8 cellular contexts compared by ENCODE assay signal in genomic region chr3:195129644-195130492, GRCh38.
DNase-seq lines count a peak whose midpoint lies in the region; ATAC-seq, FAIRE-seq and TF ChIP-seq lines count a peak whose summit lies in the region.

No MANE protein-coding gene starts in this region.

- H3K4me1 ChIP-seq in Karpas-422 (ENCODE audit: low read length) (peaks cover 10% of the 10 kb centered on the region), PC-3 (ENCODE audit: insufficient read depth, low read length) (no peaks in the 10 kb centered on the region), suprapubic skin (peaks cover 33% of the 10 kb centered on the region), small intestine (ENCODE audit: control insufficient read depth in 2 of 2, insufficient read depth in 1 of 2, low read depth in 1 of 2, low read length in 1 of 2) (no peaks in the 10 kb centered on the region)

- 51% methylated on average over 11 of the region's 11 CpGs for WGBS in suprapubic skin
- 71% methylated on average over 11 of the region's 11 CpGs for WGBS in small intestine, 3 donors

- H3K27me3 ChIP-seq in Karpas-422 (ENCODE audit: low read length) (no peaks in the 10 kb centered on the region), PC-3 (ENCODE audit: low read length) (no peaks in the 10 kb centered on the region), suprapubic skin (no peaks in the 10 kb centered on the region), small intestine (ENCODE audit: control insufficient read depth in 2 of 2, insufficient read depth in 2 of 2, low read length in 2 of 2) (no peaks in the 10 kb centered on the region)

- H3K36me3 ChIP-seq in Karpas-422 (ENCODE audit: insufficient read depth, low read length), result no peaks in the 10 kb centered on the region
- H3K36me3 ChIP-seq in PC-3 (ENCODE audit: low read depth, low read length), result no peaks in the 10 kb centered on the region
- H3K36me3 ChIP-seq in suprapubic skin, result no peaks in the 10 kb centered on the region
- no peaks in the 10 kb centered on the region for H3K36me3 ChIP-seq in small intestine (ENCODE audit: control insufficient read depth in 2 of 2, insufficient read depth in 2 of 2, low read length in 2 of 2)

- POLR2A ChIA-PET in PC-3 (lab: Charles Lee; ENCODE audit: unreplicated experiment), result no interaction called here

- no peak overlapping the region for H3K4me2 ChIP-seq in Karpas-422 (ENCODE audit: low read depth, low read length, poor library complexity, severe bottlenecking)
- H3K4me2 ChIP-seq in PC-3 (ENCODE audit: low read length), result no peak overlapping the region

- intact Hi-C loops in PC-3 (cut with micrococcal nuclease), result no loop called here

- H3K4me3 ChIP-seq in Karpas-422 (ENCODE audit: low read length), result no peak overlapping the region
- H3K4me3 ChIP-seq in PC-3 (ENCODE audit: low read length), result no peak overlapping the region
- H3K4me3 ChIP-seq in suprapubic skin, result no peak overlapping the region
- no peak overlapping the region for H3K4me3 ChIP-seq in small intestine (ENCODE audit: low read depth in 1 of 2, low read length in 2 of 2)

- BruUV-seq in PC-3 (replicated peaks; lab: Mats Ljungman, UMichigan), result no TSS peak

- H3K9ac ChIP-seq in Karpas-422 (ENCODE audit: low read length) (no peak overlapping the region), PC-3 (ENCODE audit: low read length) (no peak overlapping the region)

- H3K27ac ChIP-seq in Karpas-422 (ENCODE audit: low read length), result no peak overlapping the region
- H3K27ac ChIP-seq in PC-3 (ENCODE audit: low read length), result no peak overlapping the region
- H3K27ac ChIP-seq in suprapubic skin, result no peak overlapping the region
- H3K27ac ChIP-seq in small intestine (ENCODE audit: low read depth in 1 of 2, low read length in 1 of 2), result no peak overlapping the region

- no peaks in the 10 kb centered on the region for H3K9me3 ChIP-seq in Karpas-422 (ENCODE audit: low read length)
- no peaks in the 10 kb centered on the region for H3K9me3 ChIP-seq in PC-3 (ENCODE audit: low read length)
- H3K9me3 ChIP-seq in suprapubic skin, result no peaks in the 10 kb centered on the region
- H3K9me3 ChIP-seq in small intestine (ENCODE audit: control insufficient read depth, low read depth), result no peaks in the 10 kb centered on the region

- H3K79me2 ChIP-seq in Karpas-422 (ENCODE audit: low read length), result no peaks in the 10 kb centered on the region
- H3K79me2 ChIP-seq in PC-3 (ENCODE audit: low read length), result no peaks in the 10 kb centered on the region

- no peak for FAIRE-seq in HTR-8/SVneo (lab: Jason Lieb, UNC)
- FAIRE-seq in small intestine (lab: Jason Lieb, UNC), result no peak

- H4K20me1 ChIP-seq in Karpas-422 (ENCODE audit: insufficient read depth, low read depth, low read length) (peaks cover 42% of the 10 kb centered on the region), PC-3 (ENCODE audit: low read length) (no peaks in the 10 kb centered on the region)

- DNase-seq in Karpas-422, result peak; percentile 71
- peak; percentile 24 for DNase-seq in myocyte (ENCODE audit: low read depth)
- DNase-seq in HTR-8/SVneo (ENCODE audit: insufficient read length, low spot score), result no peak
- DNase-seq in PC-3, result no peak
- no peak for DNase-seq in suprapubic skin (ENCODE audit: low spot score in 2 of 2)
- DNase-seq in small intestine, result no peak

- ATAC-seq in GM18858 (IDR thresholded peaks at IDR 0.05; ENCODE audit: unreplicated experiment), result peak; percentile 81
- peak; percentile 86 for ATAC-seq in GM21619 (IDR thresholded peaks at IDR 0.05; ENCODE audit: unreplicated experiment)
- no peak for ATAC-seq in PC-3

- H2AFZ ChIP-seq in Karpas-422 (ENCODE audit: low read length) (no peak overlapping the region), PC-3 (ENCODE audit: low read length) (no peak overlapping the region)

- CTCF ChIA-PET in PC-3 (lab: Charles Lee), result no interaction called here

- H3K9me2 ChIP-seq in Karpas-422 (replicated peaks; ENCODE audit: insufficient read depth, low read length) (no peaks in the 10 kb centered on the region), PC-3 (replicated peaks; ENCODE audit: low read length) (no peaks in the 10 kb centered on the region)

- no peaks in the 10 kb centered on the region for H3F3A ChIP-seq in PC-3 (ENCODE audit: low read length, unreplicated experiment)

- TF ChIP-seq EP300 in suprapubic skin (IDR thresholded peaks at IDR 0.05), result no peak

- TF ChIP-seq CTCF in PC-3 (conservative IDR thresholded peaks at IDR 0.05; ENCODE audit: low read depth, low read length) (no peak), suprapubic skin (IDR thresholded peaks at IDR 0.05) (no peak)

- TF ChIP-seq POLR2A in suprapubic skin (IDR thresholded peaks at IDR 0.05), result no peak

Comparison
In these comparisons a context has a peak if more than half of its experiments do, and no peak if none do; other contexts are left out.
1. DNase-seq: peak in Karpas-422 (single experiment) and myocyte (single experiment); none in HTR-8/SVneo (single experiment), PC-3 (single experiment), suprapubic skin (0 of 2) and small intestine (single experiment).